In the genomic region with DNA sequence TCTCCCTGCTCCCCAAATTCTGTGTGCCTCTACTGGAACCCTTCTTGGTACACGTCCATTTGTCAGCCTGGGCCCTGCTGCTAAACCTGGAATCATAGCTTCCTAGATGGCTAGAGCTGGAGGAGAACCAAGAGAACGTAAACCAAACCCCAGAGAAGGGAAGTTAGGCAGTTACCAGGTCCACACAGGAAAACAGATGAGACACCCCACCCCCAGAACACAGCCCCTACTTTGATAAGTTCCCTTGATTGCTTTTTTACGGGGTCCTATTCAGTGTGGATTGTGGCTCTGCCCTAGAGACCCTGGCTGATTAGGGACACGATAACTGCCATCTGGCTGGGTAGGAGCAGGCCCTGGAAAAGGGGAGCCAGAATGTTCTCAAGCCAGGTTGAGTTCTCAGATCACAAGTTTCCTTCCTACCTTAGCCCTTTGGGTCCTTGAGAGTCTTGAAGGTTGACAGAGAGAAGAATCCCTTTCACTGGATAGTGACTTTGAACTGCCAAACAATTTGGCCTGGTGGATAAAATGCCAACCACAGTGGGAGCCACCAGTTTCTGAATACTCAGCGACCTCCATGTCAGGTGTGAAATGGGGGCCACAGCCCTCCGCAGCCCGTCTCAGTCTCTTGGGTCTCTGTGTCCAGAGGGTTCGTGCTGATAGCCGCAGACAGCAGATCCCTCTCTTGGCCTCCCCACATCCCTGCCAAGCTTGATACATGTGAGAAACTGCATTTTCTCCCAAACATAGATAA, we compare ENCODE assay signal across 21 cellular contexts. TPM values are rescaled to one million over a fixed set of nuclear protein-coding genes. Genes with fewer than 3 reads are reported as not detected.
DNase-seq lines count a peak whose midpoint lies in the region; ATAC-seq and TF ChIP-seq lines count a peak whose summit lies in the region.
"Had no signal": no experiment of that assay in that cellular context is flagged by ENCODE, and none has a peak within 500 bp of the region (broad histone marks: within the 10 kb centered on the region; RNA-seq: fewer than 3 reads in every experiment).

No MANE protein-coding gene starts in this region.

- peak overlapping the region; percentile 49 for H3K27ac ChIP-seq in lower lobe of right lung
- no peak overlapping the region for H3K27ac ChIP-seq in heart left ventricle
- H3K27ac ChIP-seq: BLaER1 treated with 17β-estradiol and CSF1 and Interleukin-3, amounts not matched to agents 10 nM and 100 nM; GM23248; HL-60 had no signal

- H3K9me3 Mint-ChIP-seq in activated CD8-positive, alpha-beta memory T cell treated with anti-CD3 and anti-CD28 coated beads, Interleukin-2, amount 10 ng/mL, durations not matched to agents 7 days and 5 days (ENCODE audit: low read depth): no peaks in the 10 kb centered on the region
- peaks cover 4% of the 10 kb centered on the region for H3K9me3 Mint-ChIP-seq in type B pancreatic cell

- peaks cover 83% of the 10 kb centered on the region for H3K27me3 Mint-ChIP-seq in activated CD8-positive, alpha-beta memory T cell treated with anti-CD3 and anti-CD28 coated beads, Interleukin-2, amount 10 ng/mL, durations not matched to agents 7 days and 5 days
- H3K27me3 Mint-ChIP-seq in type B pancreatic cell: peaks cover 88% of the 10 kb centered on the region

- H3K27me3 ChIP-seq in lower lobe of right lung (ENCODE audit: low read depth) (peaks cover 76% of the 10 kb centered on the region), heart left ventricle (peaks cover 53 to 99% (median 82%) of the 10 kb centered on the region in 9 donors)

- no peaks in the 10 kb centered on the region for H3K36me3 ChIP-seq in lower lobe of right lung
- no peaks in the 10 kb centered on the region for H3K36me3 ChIP-seq in heart left ventricle
- H3K36me3 ChIP-seq: BLaER1 treated with 17β-estradiol and CSF1 and Interleukin-3, amounts not matched to agents 10 nM and 100 nM had no signal

- peaks cover 12% of the 10 kb centered on the region for H3K4me1 Mint-ChIP-seq in activated CD8-positive, alpha-beta memory T cell treated with anti-CD3 and anti-CD28 coated beads, Interleukin-2, amount 10 ng/mL, durations not matched to agents 7 days and 5 days
- H3K4me1 Mint-ChIP-seq in type B pancreatic cell (ENCODE audit: unreplicated experiment): peaks cover 31% of the 10 kb centered on the region

- peak; percentile 35 for DNase-seq in activated CD8-positive, alpha-beta memory T cell treated with anti-CD3 and anti-CD28 coated beads, Interleukin-2, amount 50 U/mL, for 48 hours
- DNase-seq in activated CD8-positive, alpha-beta memory T cell treated with anti-CD3 and anti-CD28 coated beads, Interleukin-2, amount 10 ng/mL, durations not matched to agents 7 days and 5 days: no peak
- DNase-seq in ecto neural progenitor cell (ENCODE audit: low spot score): peak; percentile 43
- no peak for DNase-seq in lower lobe of right lung
- DNase-seq in type B pancreatic cell (ENCODE audit: extremely low spot score, unreplicated experiment): peak; percentile 54
- no peak for DNase-seq in heart left ventricle
- no peak for DNase-seq in DMS 273 treated with DMSO at 0.1 percent for 48 hours (lab: John Stamatoyannopoulos, UW)
- DNase-seq in NCI-H524 (lab: John Stamatoyannopoulos, UW): no peak
- DNase-seq: 8988T, DMS53, GM23248, HFFc6, KBM-7, NCI-H1092, NCI-H1694 treated with DMSO at 0.1 percent for 48 hours, NCI-H446, NCI-H774 had no signal

- TF ChIP-seq CTCF in lower lobe of right lung (IDR thresholded peaks at IDR 0.05) (no peak), type B pancreatic cell (conservative IDR thresholded peaks at IDR 0.05) (no peak), heart left ventricle (IDR thresholded peaks at IDR 0.05) (no peak)

- intact Hi-C loops in lower lobe of right lung (cut with DNase I): no loop called here
- intact Hi-C loops in heart left ventricle (cut with DNase I): no loop called here

- no peaks in the 10 kb centered on the region for H3K9me3 ChIP-seq in lower lobe of right lung
- H3K9me3 ChIP-seq in heart left ventricle: no peaks in the 10 kb centered on the region

- TF ChIP-seq POLR2A in heart left ventricle (IDR thresholded peaks at IDR 0.05): no peak

- CTCF ChIA-PET in activated CD8-positive, alpha-beta memory T cell treated with anti-CD3 and anti-CD28 coated beads, Interleukin-2, amount 10 ng/mL, durations not matched to agents 7 days and 5 days (lab: Charles Lee): interaction anchor here (1.6 kb wide), 1 partner anchor 51 kb away, joined by 5 read pairs; no protein-coding TSS in a partner anchor

- H3K36me3 Mint-ChIP-seq in activated CD8-positive, alpha-beta memory T cell treated with anti-CD3 and anti-CD28 coated beads, Interleukin-2, amount 10 ng/mL, durations not matched to agents 7 days and 5 days: peaks cover 1% of the 10 kb centered on the region
- peaks cover 4% of the 10 kb centered on the region for H3K36me3 Mint-ChIP-seq in type B pancreatic cell

- no peak overlapping the region for H3K27ac Mint-ChIP-seq in activated CD8-positive, alpha-beta memory T cell treated with anti-CD3 and anti-CD28 coated beads, Interleukin-2, amount 10 ng/mL, durations not matched to agents 7 days and 5 days
- peak overlapping the region; percentile 64 for H3K27ac Mint-ChIP-seq in type B pancreatic cell
- H3K27ac Mint-ChIP-seq: HFFc6 had no signal

- H3K4me1 ChIP-seq in lower lobe of right lung (peaks cover 21% of the 10 kb centered on the region), heart left ventricle (peaks cover 0 to 25% (median 6%) of the 10 kb centered on the region in 12 donors)

- WGBS in heart left ventricle, 4 donors: 46 to 70% (median 61%) methylated on average over 9 of the region's 9 CpGs

- H3K4me3 ChIP-seq in lower lobe of right lung (peak overlapping the region; percentile 27), heart left ventricle (no peak overlapping the region)
- H3K4me3 ChIP-seq: BLaER1 treated with 17β-estradiol and CSF1 and Interleukin-3, amounts not matched to agents 10 nM and 100 nM; GM23248 had no signal

- no peak overlapping the region for H3K4me3 Mint-ChIP-seq in activated CD8-positive, alpha-beta memory T cell treated with anti-CD3 and anti-CD28 coated beads, Interleukin-2, amount 10 ng/mL, durations not matched to agents 7 days and 5 days
- peak overlapping the region; percentile 76 for H3K4me3 Mint-ChIP-seq in type B pancreatic cell
- H3K4me3 Mint-ChIP-seq: HFFc6 had no signal

- no peak for ATAC-seq in activated CD8-positive, alpha-beta memory T cell treated with anti-CD3 and anti-CD28 coated beads, Interleukin-2, amount 10 ng/mL, durations not matched to agents 7 days and 5 days
- ATAC-seq in lower lobe of right lung: no peak
- no peak for ATAC-seq in heart left ventricle
- ATAC-seq: Panc1, Right ventricle myocardium inferior had no signal

RNA-seq across cellular contexts. Expression of gene TBX4, which starts 7.9 kb away (rescaled TPM):
- total RNA-seq in activated CD8-positive, alpha-beta memory T cell treated with anti-CD3 and anti-CD28 coated beads, Interleukin-2, amount 10 ng/mL, durations not matched to agents 7 days and 5 days: not detected
- 22.3 TPM for total RNA-seq in lower lobe of right lung
- total RNA-seq in type B pancreatic cell (ENCODE audit: low replicate concordance): 0.45 and 1.8 TPM in 2 replicates
- under 1 TPM in 3 of 9 donors, not detected in 6; 0.09 to 0.29 (median 0.10) TPM for total RNA-seq in heart left ventricle
- polyA plus RNA-seq in heart left ventricle: under 1 TPM in 1 of 2 donors, not detected in 1; 0.07 TPM
- total RNA-seq: GM23248, Right ventricle myocardium inferior had no signal
- polyA plus RNA-seq: GM23248 had no signal

Comparison
In these comparisons a context has a peak if more than half of its experiments do, and no peak if none do; other contexts are left out.
1. DNase-seq: peak in activated CD8-positive, alpha-beta memory T cell treated with anti-CD3 and anti-CD28 coated beads, Interleukin-2, amount 50 U/mL, for 48 hours (single experiment), ecto neural progenitor cell (single experiment) and type B pancreatic cell (single experiment); none in activated CD8-positive, alpha-beta memory T cell treated with anti-CD3 and anti-CD28 coated beads, Interleukin-2, amount 10 ng/mL, durations not matched to agents 7 days and 5 days (single experiment), lower lobe of right lung (single experiment), heart left ventricle (0 of 5), DMS 273 treated with DMSO at 0.1 percent for 48 hours (single experiment) and NCI-H524 (0 of 2).